ENCODE assay signal across 18 cellular contexts in genomic region chr12:50828121-50828520, GRCh38. TPM values are rescaled to one million over a fixed set of nuclear protein-coding genes. Genes with fewer than 3 reads are reported as not detected.
DNase-seq lines count a peak whose midpoint lies in the region; ATAC-seq and TF ChIP-seq lines count a peak whose summit lies in the region.
"Had no signal": no experiment of that assay in that cellular context is flagged by ENCODE, and none has a peak within 500 bp of the region (broad histone marks: within the 10 kb centered on the region; RNA-seq: fewer than 3 reads in every experiment).

No MANE protein-coding gene starts in this region.

- POLR2A ChIA-PET in MCF 10A (lab: Yijun Ruan, JAX): interaction anchor here (0.9 to 5.4 kb wide), 6 partner anchors 63 to 200 kb away, joined by 3 to 53 read pairs (median 6); partner anchors contain the start of gene SLC11A2

- peaks cover 0 to 7% (median 0%) of the 10 kb centered on the region in 7 donors for H3K9me3 Mint-ChIP-seq in CD4-positive, CD25-positive, alpha-beta regulatory T cell
- peaks cover 9% of the 10 kb centered on the region for H3K9me3 Mint-ChIP-seq in MCF 10A (ENCODE audit: unreplicated experiment)
- H3K9me3 Mint-ChIP-seq in dendritic cell treated with granulocyte-macrophage colony-stimulating factor and Interleukin-4, amounts not matched to agents 40 ng/mL and 50 ng/mL, for 4 days: peaks cover 9% of the 10 kb centered on the region
- H3K9me3 Mint-ChIP-seq: CD4-positive, alpha-beta T cell had no signal

- no peaks in the 10 kb centered on the region for H3K36me3 Mint-ChIP-seq in CD4-positive, CD25-positive, alpha-beta regulatory T cell
- H3K36me3 Mint-ChIP-seq in MCF 10A (ENCODE audit: insufficient read depth, unreplicated experiment): peaks cover 6% of the 10 kb centered on the region
- no peaks in the 10 kb centered on the region for H3K36me3 Mint-ChIP-seq in dendritic cell treated with granulocyte-macrophage colony-stimulating factor and Interleukin-4, amounts not matched to agents 40 ng/mL and 50 ng/mL, for 4 days (ENCODE audit: low read depth)

- TF ChIP-seq CTCF in MCF 10A (IDR thresholded peaks at IDR 0.05; ENCODE audit: unreplicated experiment): no peak
- no peak for TF ChIP-seq CTCF in prostate gland (IDR thresholded peaks at IDR 0.05)

- H3K36me3 ChIP-seq in CD4-positive, CD25-positive, alpha-beta regulatory T cell (ENCODE audit: control insufficient read depth, insufficient read depth, low read length): no peaks in the 10 kb centered on the region
- H3K36me3 ChIP-seq in prostate gland (no peaks in the 10 kb centered on the region), aorta (ENCODE audit: control insufficient read depth in 1 of 2, insufficient read depth in 2 of 2, low read length in 1 of 2) (no peaks in the 10 kb centered on the region)
- H3K36me3 ChIP-seq: BLaER1 treated with 17β-estradiol and CSF1 and Interleukin-3, amounts not matched to agents 10 nM and 100 nM had no signal

- H3K4me3 Mint-ChIP-seq in CD4-positive, CD25-positive, alpha-beta regulatory T cell: no peak overlapping the region
- no peak overlapping the region for H3K4me3 Mint-ChIP-seq in MCF 10A (ENCODE audit: unreplicated experiment)
- no peak overlapping the region for H3K4me3 Mint-ChIP-seq in dendritic cell treated with granulocyte-macrophage colony-stimulating factor and Interleukin-4, amounts not matched to agents 40 ng/mL and 50 ng/mL, for 4 days
- H3K4me3 Mint-ChIP-seq: CD4-positive, alpha-beta T cell; HFFc6 had no signal

- no peaks in the 10 kb centered on the region for H3K4me1 ChIP-seq in CD4-positive, CD25-positive, alpha-beta regulatory T cell (ENCODE audit: control insufficient read depth, insufficient read depth, low read length, poor library complexity, severe bottlenecking)
- H3K4me1 ChIP-seq in prostate gland (replicated peaks): no peaks in the 10 kb centered on the region
- H3K4me1 ChIP-seq in aorta (ENCODE audit: control insufficient read depth in 1 of 2, insufficient read depth in 2 of 2, low read length in 2 of 2): no peaks in the 10 kb centered on the region

- DNase-seq in CD4-positive, CD25-positive, alpha-beta regulatory T cell: no peak
- no peak for DNase-seq in MCF 10A (ENCODE audit: unreplicated experiment)
- DNase-seq in prostate gland (ENCODE audit: low spot score): peak; percentile 41
- DNase-seq in NK-92 treated with Interleukin-12 subunit alpha and Interleukin-12 subunit beta, amount 100 ng/mL, for 24 hours (lab: John Stamatoyannopoulos, UW): no peak
- DNase-seq in activated CD4-positive, alpha-beta T cell treated with anti-CD3 and anti-CD28 coated beads for 4 hours: no peak
- no peak for DNase-seq in aorta
- DNase-seq: ACHN; Calu3; CD4-positive, alpha-beta T cell; DMS 273 treated with DMSO at 0.1 percent for 48 hours; HCEC 1CT; HFFc6 had no signal

- intact Hi-C loops in MCF 10A (cut with micrococcal nuclease): no loop called here
- intact Hi-C loops in dendritic cell treated with granulocyte-macrophage colony-stimulating factor and Interleukin-4, amounts not matched to agents 40 ng/mL and 50 ng/mL, for 4 days (cut with micrococcal nuclease): loop anchor here (5.0 kb wide), 2 partner anchors 99 to 199 kb away; partner anchors contain the start of gene SLC11A2
- intact Hi-C loops in prostate gland (cut with DNase I): loop anchor here (10.0 kb wide), 3 partner anchors 97 to 517 kb away; partner anchors contain the start of genes CELA1 and DAZAP2
- intact Hi-C loops in aorta (cut with DNase I): loop anchor here in 1 of 2 donors (10.0 kb wide), 1 partner anchor 97 kb away; a partner anchor contains a TSS

- H3K27me3 Mint-ChIP-seq in CD4-positive, CD25-positive, alpha-beta regulatory T cell: peaks cover 18% of the 10 kb centered on the region
- H3K27me3 Mint-ChIP-seq in MCF 10A (ENCODE audit: insufficient read depth, unreplicated experiment): no peaks in the 10 kb centered on the region
- no peaks in the 10 kb centered on the region for H3K27me3 Mint-ChIP-seq in dendritic cell treated with granulocyte-macrophage colony-stimulating factor and Interleukin-4, amounts not matched to agents 40 ng/mL and 50 ng/mL, for 4 days

- no peak overlapping the region for H3K27ac ChIP-seq in CD4-positive, CD25-positive, alpha-beta regulatory T cell (ENCODE audit: insufficient read depth, low read length, poor library complexity, severe bottlenecking)
- no peak overlapping the region for H3K27ac ChIP-seq in prostate gland
- no peak overlapping the region for H3K27ac ChIP-seq in aorta (ENCODE audit: low read depth in 1 of 2, low read length in 2 of 2)
- H3K27ac ChIP-seq: BLaER1 treated with 17β-estradiol and CSF1 and Interleukin-3, amounts not matched to agents 10 nM and 100 nM had no signal

- CTCF ChIA-PET in MCF 10A (lab: Yijun Ruan, JAX): interaction anchor here (0.6 to 7.7 kb wide), 5 partner anchors 61 to 200 kb away, joined by 3 to 122 read pairs (median 6); partner anchors contain the start of gene ATF1

- no peaks in the 10 kb centered on the region for H3K27me3 ChIP-seq in CD4-positive, CD25-positive, alpha-beta regulatory T cell (ENCODE audit: control insufficient read depth, insufficient read depth, low read length)
- H3K27me3 ChIP-seq in prostate gland (replicated peaks; ENCODE audit: insufficient read depth) (no peaks in the 10 kb centered on the region), aorta (ENCODE audit: control insufficient read depth in 1 of 2, insufficient read depth in 2 of 2, low read length in 1 of 2) (no peaks in the 10 kb centered on the region)
- H3K27me3 ChIP-seq: BLaER1 treated with 17β-estradiol and CSF1 and Interleukin-3, amounts not matched to agents 10 nM and 100 nM had no signal

- peaks cover 7 to 12% (median 7%) of the 10 kb centered on the region in 4 donors for H3K4me1 Mint-ChIP-seq in CD4-positive, CD25-positive, alpha-beta regulatory T cell
- peaks cover 18% of the 10 kb centered on the region for H3K4me1 Mint-ChIP-seq in MCF 10A (ENCODE audit: insufficient read depth, unreplicated experiment)
- peaks cover 14% of the 10 kb centered on the region for H3K4me1 Mint-ChIP-seq in dendritic cell treated with granulocyte-macrophage colony-stimulating factor and Interleukin-4, amounts not matched to agents 40 ng/mL and 50 ng/mL, for 4 days (ENCODE audit: low read depth)

- peaks cover under 1 to 4% of the 10 kb centered on the region in 2 experiments for H3K9me3 ChIP-seq in CD4-positive, CD25-positive, alpha-beta regulatory T cell (ENCODE audit: control insufficient read depth in 2 of 2, low read length in 2 of 2)
- H3K9me3 ChIP-seq in prostate gland: no peaks in the 10 kb centered on the region
- H3K9me3 ChIP-seq in aorta (ENCODE audit: control insufficient read depth, low read length): no peaks in the 10 kb centered on the region

- no peak for TF ChIP-seq POLR2A in prostate gland (IDR thresholded peaks at IDR 0.05)

- H3K27ac Mint-ChIP-seq in CD4-positive, CD25-positive, alpha-beta regulatory T cell: peak overlapping the region in 2 of 3 donors; percentile 23 to 56
- peak overlapping the region; percentile 91 for H3K27ac Mint-ChIP-seq in MCF 10A (ENCODE audit: low read depth, unreplicated experiment)
- peak overlapping the region; percentile 7 for H3K27ac Mint-ChIP-seq in dendritic cell treated with granulocyte-macrophage colony-stimulating factor and Interleukin-4, amounts not matched to agents 40 ng/mL and 50 ng/mL, for 4 days
- H3K27ac Mint-ChIP-seq: CD4-positive, alpha-beta T cell; HFFc6 had no signal

- no TSS peak for BruUV-seq in MCF 10A (replicated peaks; lab: Mats Ljungman, UMichigan)

- no peak overlapping the region for H3K4me3 ChIP-seq in CD4-positive, CD25-positive, alpha-beta regulatory T cell (ENCODE audit: low read depth, low read length)
- H3K4me3 ChIP-seq in prostate gland: no peak overlapping the region
- no peak overlapping the region for H3K4me3 ChIP-seq in aorta (ENCODE audit: low read length in 2 of 2)
- H3K4me3 ChIP-seq: BLaER1 treated with 17β-estradiol and CSF1 and Interleukin-3, amounts not matched to agents 10 nM and 100 nM had no signal

- ATAC-seq in CD4-positive, CD25-positive, alpha-beta regulatory T cell (ENCODE audit: low read depth in 2 of 2): no peak
- no peak for ATAC-seq in aorta (ENCODE audit: low FRiP score)

- 85% methylated on average over 1 of the region's 1 CpG for WGBS in prostate gland
- 90 to 100% methylated on average over 1 of the region's 1 CpG for WGBS in aorta, 2 donors

RNA-seq across cellular contexts. Expression of gene TMPRSS12, which starts 14.6 kb away (rescaled TPM):
- total RNA-seq in CD4-positive, CD25-positive, alpha-beta regulatory T cell: not detected
- polyA plus RNA-seq in CD4-positive, CD25-positive, alpha-beta regulatory T cell: not detected
- total RNA-seq in MCF 10A (2022): not detected in 2 replicates
- total RNA-seq in prostate gland: 1 to 10 TPM in 1 of 2 donors, under 1 TPM in 1; 0.68 to 1.2 TPM
- not detected for total RNA-seq in aorta
- not detected for polyA plus RNA-seq in aorta
- total RNA-seq: A172; Calu3; CD4-positive, alpha-beta T cell; Daoy; H4; HFFc6; HT-29 had no signal

Comparison
In these comparisons a context has a peak if more than half of its experiments do, and no peak if none do; other contexts are left out.
1. H3K27ac Mint-ChIP-seq: peak in every context shown above with its lines; median percentile 91 in MCF 10A; 40 in CD4-positive, CD25-positive, alpha-beta regulatory T cell; 7 in dendritic cell treated with granulocyte-macrophage colony-stimulating factor and Interleukin-4, amounts not matched to agents 40 ng/mL and 50 ng/mL, for 4 days.